Comparison of ENCODE assay signal across 1 cellular context in genomic region chr16:46689492-46690280, GRCh38.
A peak's percentile ranks its signal among the peaks of the same experiment; 100 is the strongest.
TF ChIP-seq lines count a peak whose summit lies in the region.

TSS of gene ORC6 (plus strand) at chr16:46689659. CDS start at chr16:46689706, 47 bp downstream.

TF ChIP-seq in HepG2, 621 proteins besides CTCF, POLR2A, EP300 and RAD21 (continued from another document):
- TF ChIP-seq ZNF687 (CRISPR knock-in tag; IDR thresholded peaks at IDR 0.05) (peak; percentile 63), MBD4 (IDR thresholded peaks at IDR 0.05; ENCODE audit: borderline replicate concordance, low read length) (no peak), PHB2 (IDR thresholded peaks at IDR 0.05; ENCODE audit: partially characterized antibody) (no peak), ZBTB25 (CRISPR knock-in tag; IDR thresholded peaks at IDR 0.05) (no peak), ZBTB8A (CRISPR knock-in tag; IDR thresholded peaks at IDR 0.05; ENCODE audit: borderline replicate concordance, low read depth) (no peak), NCOA2 (CRISPR knock-in tag; IDR thresholded peaks at IDR 0.05) (no peak), KAT7 (CRISPR knock-in tag; IDR thresholded peaks at IDR 0.05; ENCODE audit: borderline replicate concordance) (no peak; the same call in 1 of the 2 replicates), E2F2 (CRISPR knock-in tag; IDR thresholded peaks at IDR 0.05; ENCODE audit: borderline replicate concordance) (0 out of 2 replicates have a peak, but pooled peaks have one; percentile 34), ZNF660 (CRISPR knock-in tag; IDR thresholded peaks at IDR 0.05; ENCODE audit: borderline replicate concordance, low read depth) (no peak), DNMT1 (CRISPR knock-in tag; IDR thresholded peaks at IDR 0.05) (no peak), ZNF773 (CRISPR knock-in tag; IDR thresholded peaks at IDR 0.05; ENCODE audit: borderline replicate concordance) (peak; percentile 64; the same call in 1 of the 2 replicates), ZNF274 (CRISPR knock-in tag; IDR thresholded peaks at IDR 0.05) (peak; percentile 72), TCF12 (IDR thresholded peaks at IDR 0.05) (no peak), TCF12 (CRISPR knock-in tag; IDR thresholded peaks at IDR 0.05) (0 out of 2 replicates have a peak, but pooled peaks have one; percentile 42), ZNF513 (CRISPR knock-in tag; conservative IDR thresholded peaks at IDR 0.05) (no peak), XBP1 (CRISPR knock-in tag; IDR thresholded peaks at IDR 0.05) (no peak), BRCA1 (CRISPR knock-in tag; IDR thresholded peaks at IDR 0.05) (no peak), ZKSCAN5 (CRISPR knock-in tag; IDR thresholded peaks at IDR 0.05) (no peak), SIN3B (IDR thresholded peaks at IDR 0.05; ENCODE audit: low read length) (peak; percentile 97), TIGD3 (CRISPR knock-in tag; IDR thresholded peaks at IDR 0.05; ENCODE audit: borderline replicate concordance) (no peak), ZNF180 (CRISPR knock-in tag; IDR thresholded peaks at IDR 0.05; ENCODE audit: borderline replicate concordance, low read depth) (no peak), AFF4 (CRISPR knock-in tag; IDR thresholded peaks at IDR 0.05) (no peak), ZNF383 (CRISPR knock-in tag; IDR thresholded peaks at IDR 0.05; ENCODE audit: borderline replicate concordance) (no peak), ISX (CRISPR knock-in tag; conservative IDR thresholded peaks at IDR 0.05) (no peak), ZNF619 (CRISPR knock-in tag; IDR thresholded peaks at IDR 0.05) (peak; percentile 80), ZNF558 (CRISPR knock-in tag; IDR thresholded peaks at IDR 0.05; ENCODE audit: borderline replicate concordance) (peak; percentile 63; the same call in 1 of the 2 replicates), SP5 (CRISPR knock-in tag; IDR thresholded peaks at IDR 0.05; ENCODE audit: borderline replicate concordance, low read depth) (no peak), ZNF766 (CRISPR knock-in tag; IDR thresholded peaks at IDR 0.05; ENCODE audit: borderline replicate concordance) (0 out of 2 replicates have a peak, but pooled peaks have one; percentile 7), ELK4 (CRISPR knock-in tag; IDR thresholded peaks at IDR 0.05; ENCODE audit: borderline replicate concordance) (no peak; the same call in 1 of the 2 replicates), YEATS2 (CRISPR knock-in tag; IDR thresholded peaks at IDR 0.05; ENCODE audit: borderline replicate concordance) (no peak; the same call in 1 of the 2 replicates), IRX3 (CRISPR knock-in tag; IDR thresholded peaks at IDR 0.05; ENCODE audit: borderline replicate concordance, low read depth) (peak; percentile 78; the same call in 1 of the 2 replicates), ZNF264 (CRISPR knock-in tag; IDR thresholded peaks at IDR 0.05) (no peak)
TF ChIP-seq in HepG2: peak in this region for 199.
